Comparison of ENCODE assay signal across 14 cellular contexts in genomic region chr3:64975138-64975537, GRCh38.
DNase-seq lines count a peak whose midpoint lies in the region; ATAC-seq and TF ChIP-seq lines count a peak whose summit lies in the region.
"Had no signal": no experiment of that assay in that cellular context is flagged by ENCODE, and none has a peak within 500 bp of the region (broad histone marks: within the 10 kb centered on the region; RNA-seq: fewer than 3 reads in every experiment).

No MANE protein-coding gene starts in this region.

- H3K18ac ChIP-seq in trophoblast cell (ENCODE audit: low read length) = no peak overlapping the region

- no peak overlapping the region for H4K91ac ChIP-seq in trophoblast cell (ENCODE audit: low read depth, low read length)

- no TSS peak for BruUV-seq in MCF 10A (replicated peaks; lab: Mats Ljungman, UMichigan)

- H3K36me3 Mint-ChIP-seq in MCF 10A (ENCODE audit: insufficient read depth, unreplicated experiment) = no peaks in the 10 kb centered on the region
- H3K36me3 Mint-ChIP-seq: CD4-positive, CD25-positive, alpha-beta regulatory T cell had no signal

- H2AK5ac ChIP-seq in trophoblast cell (ENCODE audit: low read length) = peak overlapping the region; percentile 59

- peak; percentile 36 for DNase-seq in NCI-H226
- DNase-seq in MCF 10A (ENCODE audit: unreplicated experiment) = peak; percentile 44
- DNase-seq in head of caudate nucleus = peak in 34 of 42 donors; percentile 6 to 63 (median 30)
- no peak for DNase-seq in trophoblast cell
- DNase-seq in cerebellar nuclear complex (lab: John Stamatoyannopoulos, UW) = no peak
- DNase-seq in G401 (ENCODE audit: low spot score) = no peak
- DNase-seq: CD4-positive, CD25-positive, alpha-beta regulatory T cell; Karpas-422; NCI-H1417; NCI-H2029 treated with DMSO at 0.1 percent for 48 hours; NCI-H510A treated with DMSO at 0.1 percent for 48 hours had no signal

- H3K4me3 ChIP-seq in trophoblast cell (ENCODE audit: low read depth, low read length) = no peak overlapping the region
- H3K4me3 ChIP-seq: HAP-1 had no signal

- no peaks in the 10 kb centered on the region for H3K9me3 ChIP-seq in trophoblast cell (ENCODE audit: insufficient read depth, low read depth, low read length)
- H3K9me3 ChIP-seq: HAP-1 had no signal

- no peak overlapping the region for H3K4me2 ChIP-seq in trophoblast cell (ENCODE audit: low read length)

- H3K9me3 Mint-ChIP-seq in MCF 10A (ENCODE audit: unreplicated experiment) = no peaks in the 10 kb centered on the region

- no peaks in the 10 kb centered on the region for H3K27me3 ChIP-seq in trophoblast cell (ENCODE audit: insufficient read depth, low read length)

- H3K4me3 Mint-ChIP-seq in MCF 10A (ENCODE audit: unreplicated experiment) = no peak overlapping the region
- H3K4me3 Mint-ChIP-seq: CD4-positive, CD25-positive, alpha-beta regulatory T cell had no signal

- H2BK120ac ChIP-seq in trophoblast cell (ENCODE audit: insufficient read depth, low read length, poor library complexity) = no peak overlapping the region

- H3K9ac ChIP-seq in trophoblast cell (ENCODE audit: low read length) = no peak overlapping the region

- ATAC-seq in esophagus mucosa (no peak), HG02970 (IDR thresholded peaks at IDR 0.05; ENCODE audit: low FRiP score, unreplicated experiment) (no peak)

- peaks cover 14% of the 10 kb centered on the region for H3K79me1 ChIP-seq in trophoblast cell (ENCODE audit: low read length)

- no peak overlapping the region for H3K14ac ChIP-seq in trophoblast cell (ENCODE audit: low read length)

- no peak overlapping the region for H3K4ac ChIP-seq in trophoblast cell (ENCODE audit: low read depth, low read length)

- H3K23ac ChIP-seq in trophoblast cell (ENCODE audit: low read length) = no peak overlapping the region

- no peak overlapping the region for H3K27ac Mint-ChIP-seq in MCF 10A (ENCODE audit: low read depth, unreplicated experiment)
- H3K27ac Mint-ChIP-seq: CD4-positive, CD25-positive, alpha-beta regulatory T cell had no signal

- no peaks in the 10 kb centered on the region for H3K79me2 ChIP-seq in trophoblast cell (ENCODE audit: control insufficient read depth, insufficient read depth, low read length, poor library complexity)

- H2BK5ac ChIP-seq in trophoblast cell (ENCODE audit: low read depth, low read length, poor library complexity) = no peak overlapping the region

- no peaks in the 10 kb centered on the region for H3K36me3 ChIP-seq in trophoblast cell (ENCODE audit: control insufficient read depth in 1 of 2, insufficient read depth in 2 of 2, low read length in 2 of 2)
- H3K36me3 ChIP-seq: HAP-1 had no signal

- H3K27me3 Mint-ChIP-seq in MCF 10A (ENCODE audit: insufficient read depth, unreplicated experiment) = no peaks in the 10 kb centered on the region
- H3K27me3 Mint-ChIP-seq: CD4-positive, CD25-positive, alpha-beta regulatory T cell had no signal

- CTCF ChIA-PET in MCF 10A (lab: Yijun Ruan, JAX) = interaction anchor here (0.7 kb wide), 1 partner anchor 174 kb away, joined by 3 read pairs; no protein-coding TSS in a partner anchor

- no peak overlapping the region for H4K8ac ChIP-seq in trophoblast cell (ENCODE audit: low read depth, low read length)

- TF ChIP-seq CTCF in MCF 10A (IDR thresholded peaks at IDR 0.05; ENCODE audit: unreplicated experiment) = no peak

- intact Hi-C loops in MCF 10A (cut with micrococcal nuclease) = no loop called here
- intact Hi-C loops in head of caudate nucleus (cut with DNase I) = no loop called here

- WGBS in trophoblast cell (ENCODE audit: extremely low coverage, insufficient coverage, insufficient read length) = no CpG with 5 or more reads among the region's 2 CpGs

- H2BK12ac ChIP-seq in trophoblast cell (ENCODE audit: low read length) = peak overlapping the region; percentile 42

- no peak overlapping the region for H4K12ac ChIP-seq in trophoblast cell (ENCODE audit: low read depth, low read length)

- in situ Hi-C loops in G401 (cut with HindIII; ENCODE audit: low sequenced_read_pairs) = no loop called here

- peaks cover 17% of the 10 kb centered on the region for H3K4me1 Mint-ChIP-seq in MCF 10A (ENCODE audit: insufficient read depth, unreplicated experiment)
- H3K4me1 Mint-ChIP-seq: CD4-positive, CD25-positive, alpha-beta regulatory T cell had no signal

- no peak overlapping the region for H3K27ac ChIP-seq in trophoblast cell (ENCODE audit: low read depth, low read length)

- POLR2A ChIA-PET in MCF 10A (lab: Yijun Ruan, JAX) = no interaction called here

- no peak overlapping the region for H2AFZ ChIP-seq in trophoblast cell (ENCODE audit: insufficient read depth, low read length, poor library complexity)

- peaks cover 10 to 21% of the 10 kb centered on the region in 2 experiments for H3K4me1 ChIP-seq in trophoblast cell (ENCODE audit: control insufficient read depth in 1 of 2, insufficient read depth in 2 of 2, low read length in 2 of 2)
- H3K4me1 ChIP-seq: HAP-1 had no signal

Comparison
In these comparisons a context has a peak if more than half of its experiments do, and no peak if none do; other contexts are left out.
1. DNase-seq: peak in NCI-H226 (single experiment), MCF 10A (single experiment) and head of caudate nucleus (34 of 42); none in trophoblast cell (0 of 2), cerebellar nuclear complex (0 of 2) and G401 (single experiment).